Comparison of ENCODE assay signal across 21 cellular contexts in genomic region chr3:69108813-69109212, GRCh38. TPM values are rescaled to one million over a fixed set of nuclear protein-coding genes. Genes with fewer than 3 reads are reported as not detected.
DNase-seq lines count a peak whose midpoint lies in the region; ATAC-seq, FAIRE-seq and TF ChIP-seq lines count a peak whose summit lies in the region.
"Had no signal": no experiment of that assay in that cellular context is flagged by ENCODE, and none has a peak within 500 bp of the region (broad histone marks: within the 10 kb centered on the region; RNA-seq: fewer than 3 reads in every experiment).

No MANE protein-coding gene starts in this region.

- no peak overlapping the region for H3K4me3 Mint-ChIP-seq in CD4-positive, alpha-beta memory T cell
- no peak overlapping the region for H3K4me3 Mint-ChIP-seq in T-cell
- no peak overlapping the region for H3K4me3 Mint-ChIP-seq in naive thymus-derived CD8-positive, alpha-beta T cell
- H3K4me3 Mint-ChIP-seq: CD8-positive, alpha-beta T cell; HFFc6 had no signal

- ATAC-seq in T-cell (replicated peaks in 1 of 4) (no peak), K562 (peak; percentile 58; the same call in 1 of the 3 replicates), HG03571 (IDR thresholded peaks at IDR 0.05; ENCODE audit: unreplicated experiment) (no peak)
- no peak for ATAC-seq in naive thymus-derived CD8-positive, alpha-beta T cell
- ATAC-seq: CD8-positive, alpha-beta T cell; HepG2 had no signal

- no peak for TF ChIP-seq POLR2A in K562 (conservative IDR thresholded peaks at IDR 0.05)

- peak; percentile 11 for FAIRE-seq in K562 (lab: Jason Lieb, UNC)
- FAIRE-seq: D721Med, G401.6, H1, HepG2 had no signal

- H3K9me3 Mint-ChIP-seq in CD4-positive, alpha-beta memory T cell: no peaks in the 10 kb centered on the region
- H3K9me3 Mint-ChIP-seq in T-cell: no peaks in the 10 kb centered on the region
- no peaks in the 10 kb centered on the region for H3K9me3 Mint-ChIP-seq in naive thymus-derived CD8-positive, alpha-beta T cell
- H3K9me3 Mint-ChIP-seq: CD8-positive, alpha-beta T cell; HFFc6 had no signal

- no peaks in the 10 kb centered on the region for H3K9me3 ChIP-seq in CD4-positive, alpha-beta memory T cell (ENCODE audit: control insufficient read depth in 1 of 2, low read length in 2 of 2)
- H3K9me3 ChIP-seq in K562 (replicated peaks; ENCODE audit: control insufficient read depth, insufficient read depth, low read depth, low read length): no peaks in the 10 kb centered on the region

- no peaks in the 10 kb centered on the region for H3K79me2 ChIP-seq in K562 (ENCODE audit: control insufficient read depth, insufficient read depth, low read length)

- no TSS peak for BruUV-seq in K562 (replicated peaks; lab: Mats Ljungman, UMichigan)

- no peak overlapping the region for H3K9ac ChIP-seq in K562 (ENCODE audit: insufficient read depth in 1 of 2, low read depth in 2 of 2, low read length in 2 of 2)

- H4K20me1 ChIP-seq in K562 (replicated peaks; ENCODE audit: control insufficient read depth, insufficient read depth, low read length): no peaks in the 10 kb centered on the region

- POLR2A ChIA-PET in CD4-positive, alpha-beta memory T cell (lab: Charles Lee; ENCODE audit: partially characterized antibody): interaction anchor here (1.2 kb wide), 1 partner anchor 65 kb away, joined by 3 read pairs; no protein-coding TSS in a partner anchor
- POLR2A ChIA-PET in T-cell (lab: Charles Lee) (interaction anchor here in 1 of 2 donors (0.7 kb wide), 1 partner anchor 91 kb away, joined by 3 read pairs; no protein-coding TSS in a partner anchor), K562 (lab: Yijun Ruan, JAX) (interaction anchor here (0.7 to 1.4 kb wide), 2 partner anchors 17 to 26 kb away, joined by 3 to 4 read pairs; no protein-coding TSS in a partner anchor), GM10248 (lab: Yijun Ruan, JAX) (no interaction called here)
- POLR2A ChIA-PET in naive thymus-derived CD8-positive, alpha-beta T cell (lab: Charles Lee): interaction anchor here (1.2 kb wide), 1 partner anchor 9 kb away, joined by 8 read pairs; no protein-coding TSS in a partner anchor

- peaks cover 9% of the 10 kb centered on the region for H3K36me3 ChIP-seq in CD4-positive, alpha-beta memory T cell (ENCODE audit: insufficient read depth, low read length)
- peaks cover 7% of the 10 kb centered on the region; the same call in 1 of the 3 replicates for H3K36me3 ChIP-seq in K562 (ENCODE audit: control insufficient read depth, insufficient read depth, low read length)

- CTCF ChIA-PET in CD4-positive, alpha-beta memory T cell (lab: Charles Lee; ENCODE audit: partially characterized antibody): interaction anchor here (1.0 to 3.3 kb wide), 2 partner anchors 10 to 12 kb away, joined by 4 to 20 read pairs; no protein-coding TSS in a partner anchor
- CTCF ChIA-PET in T-cell (lab: Charles Lee) (interaction anchor here in 1 of 2 donors (1.6 kb wide), 1 partner anchor 14 kb away, joined by 4 read pairs; no protein-coding TSS in a partner anchor), K562 (lab: Yijun Ruan, JAX; ENCODE audit: low intra/inter-chr PET ratio) (no interaction called here), GM10248 (lab: Yijun Ruan, JAX) (interaction anchor here (1.8 to 4.5 kb wide), 2 partner anchors 10 to 11 kb away, joined by 4 to 36 read pairs; no protein-coding TSS in a partner anchor)

- TF ChIP-seq CTCF in K562 (IDR thresholded peaks at IDR 0.05 in 2 of 3, conservative IDR thresholded peaks at IDR 0.05 in 1 of 3; ENCODE audit: insufficient read depth in 2 of 3, low read depth in 1 of 3, low read length in 3 of 3) (no peak), GM10248 (IDR thresholded peaks at IDR 0.05; ENCODE audit: control extremely low read depth, extremely low read depth, low read depth, missing control alignments) (no peak)

- intact Hi-C loops in CD4-positive, alpha-beta memory T cell (cut with micrococcal nuclease): loop anchor here (2.0 kb wide), 1 partner anchor 14 kb away; no protein-coding TSS in a partner anchor
- intact Hi-C loops in K562 (cut with micrococcal nuclease): no loop called here

- H3K27ac Mint-ChIP-seq in CD4-positive, alpha-beta memory T cell: peak overlapping the region in 5 of 7 donors; percentile 10 to 63 (median 43)
- H3K27ac Mint-ChIP-seq in T-cell: peak overlapping the region; percentile 32 to 49
- H3K27ac Mint-ChIP-seq in naive thymus-derived CD8-positive, alpha-beta T cell: peak overlapping the region in 7 of 10 donors; percentile 5 to 69 (median 21)
- H3K27ac Mint-ChIP-seq: CD8-positive, alpha-beta T cell; HFFc6 had no signal

- H3K4me1 Mint-ChIP-seq in CD4-positive, alpha-beta memory T cell: peaks cover 14 to 26% (median 20%) of the 10 kb centered on the region in 4 donors
- peaks cover 18 to 27% (median 22%) of the 10 kb centered on the region in 3 donors for H3K4me1 Mint-ChIP-seq in T-cell
- H3K4me1 Mint-ChIP-seq in naive thymus-derived CD8-positive, alpha-beta T cell: peaks cover 7 to 27% (median 13%) of the 10 kb centered on the region in 4 donors

- peaks cover 15% of the 10 kb centered on the region for H3K4me1 ChIP-seq in CD4-positive, alpha-beta memory T cell (ENCODE audit: insufficient read depth, low read length)
- H3K4me1 ChIP-seq in K562 (replicated peaks in 1 of 2; ENCODE audit: control insufficient read depth in 2 of 2, insufficient read depth in 2 of 2, low read length in 2 of 2): peaks cover 0 to 15% of the 10 kb centered on the region in 2 experiments; a peak in 3 of 5 replicates

- TF ChIP-seq EP300 in K562 (IDR thresholded peaks at IDR 0.05; ENCODE audit: low read length): no peak; the same call in 1 of the 2 replicates

- no peak overlapping the region for H3K4me3 ChIP-seq in CD4-positive, alpha-beta memory T cell (ENCODE audit: low read length in 2 of 2)
- H3K4me3 ChIP-seq in K562: no peak overlapping the region

- H3K36me3 Mint-ChIP-seq in CD4-positive, alpha-beta memory T cell: peaks cover 21 to 24% of the 10 kb centered on the region in 2 donors
- peaks cover 16% of the 10 kb centered on the region for H3K36me3 Mint-ChIP-seq in T-cell
- peaks cover 0 to 27% (median 7%) of the 10 kb centered on the region in 3 donors for H3K36me3 Mint-ChIP-seq in naive thymus-derived CD8-positive, alpha-beta T cell

- H3K4me2 ChIP-seq in K562 (ENCODE audit: insufficient read depth, low read length): no peak overlapping the region

- no peak overlapping the region for H3K27ac ChIP-seq in CD4-positive, alpha-beta memory T cell (ENCODE audit: low read depth, low read length)
- H3K27ac ChIP-seq in K562 (ENCODE audit: extremely low read depth, low read depth, low read length): 0 out of 3 replicates have a peak overlapping the region, but pooled peaks have one; percentile 26

- no peaks in the 10 kb centered on the region for H3K9me1 ChIP-seq in K562 (ENCODE audit: control insufficient read depth, insufficient read depth, low read length)

- no peaks in the 10 kb centered on the region for H3K27me3 Mint-ChIP-seq in CD4-positive, alpha-beta memory T cell
- H3K27me3 Mint-ChIP-seq in T-cell: no peaks in the 10 kb centered on the region
- no peaks in the 10 kb centered on the region for H3K27me3 Mint-ChIP-seq in naive thymus-derived CD8-positive, alpha-beta T cell

- no peaks in the 10 kb centered on the region for H3K27me3 ChIP-seq in CD4-positive, alpha-beta memory T cell (ENCODE audit: insufficient read depth, low read length)
- no peaks in the 10 kb centered on the region for H3K27me3 ChIP-seq in K562 (ENCODE audit: control insufficient read depth in 2 of 2, insufficient read depth in 2 of 2, low read length in 2 of 2)

- WGBS in K562 (ENCODE audit: insufficient coverage, low coverage, missing lambda C conversion rate): 33% methylated on average over 5 of the region's 5 CpGs

- in situ Hi-C loops in K562 (cut with MboI): no loop called here

- no peak for TF ChIP-seq RAD21 in K562 (CRISPR knock-in tag; conservative IDR thresholded peaks at IDR 0.05 in 1 of 2, IDR thresholded peaks at IDR 0.05 in 1 of 2)

- no peak for DNase-seq in CD4-positive, alpha-beta memory T cell
- no peak for DNase-seq in T-cell
- peak in 2 of 4 experiments; percentile 11 to 20 for DNase-seq in K562 (ENCODE audit: extremely low read depth in 1 of 4, low spot score in 3 of 4)
- no peak for DNase-seq in naive thymus-derived CD8-positive, alpha-beta T cell
- no peak for DNase-seq in GM10248 (ENCODE audit: extremely low spot score)
- no peak for DNase-seq in NCI-H82 treated with DMSO at 0.1 percent for 48 hours (lab: John Stamatoyannopoulos, UW; ENCODE audit: unreplicated experiment)
- DNase-seq: ACHN; CD8-positive, alpha-beta T cell; DMS79 treated with DMSO at 0.1 percent for 48 hours; HFFc6; Karpas-422; NCI-H1436; NCI-H2029 treated with DMSO at 0.1 percent for 48 hours; NCI-H524 treated with DMSO at 0.1 percent for 48 hours; RPMI8226 had no signal

- H2AFZ ChIP-seq in K562 (ENCODE audit: low read depth, low read length): peak overlapping the region; percentile 86

RNA-seq across cellular contexts. Expression of gene LMOD3, which starts 13.6 kb away (rescaled TPM):
- total RNA-seq in CD4-positive, alpha-beta memory T cell: not detected
- under 1 TPM; 0.13 to 0.24 TPM for polyA plus RNA-seq in CD4-positive, alpha-beta memory T cell
- not detected for total RNA-seq in T-cell
- total RNA-seq in K562 (2011; cell fraction: chromatin; rRNA removed; ENCODE audit: low replicate concordance): not detected in 2 replicates
- total RNA-seq in K562 (2011; cell fraction: nucleolus; rRNA removed): not detected in 2 replicates
- not detected in 2 replicates for total RNA-seq in K562 (2011; cell fraction: nucleoplasm; rRNA removed)
- total RNA-seq in K562 (2014; rRNA removed): not detected in 2 replicates
- total RNA-seq in K562 (2014; rRNA removed; fragmentation: Illumina TruSeq; extraction: Trizol): not detected in 2 replicates
- not detected in 2 replicates for total RNA-seq in K562 (2015; rRNA removed; fragmentation: Illumina TruSeq; extraction: Trizol)
- total RNA-seq in K562 (2021): not detected in 2 replicates
- polyA plus RNA-seq in K562 (2011; rRNA removed): not detected in 2 replicates
- not detected in 2 replicates for polyA plus RNA-seq in K562 (2011; cell fraction: cytosol; rRNA removed)
- polyA plus RNA-seq in K562 (2011; cell fraction: nucleus; rRNA removed): not detected in 2 replicates
- 0.03 and 0.10 TPM in 2 replicates for polyA plus RNA-seq in K562 (2012)
- polyA plus RNA-seq in K562 (2014; fragmentation: Illumina TruSeq; extraction: Trizol): not detected in 2 replicates
- under 1 TPM in 1 of 2 experiments, not detected in 1; 0.03 TPM for polyA plus RNA-seq in K562 (2014; fragmentation: Nextera tagmentation; extraction: Ambion mirVana)
- polyA plus RNA-seq in K562 (2014; rRNA removed): not detected in 2 replicates
- not detected in 2 replicates for polyA minus RNA-seq in K562 (2011; rRNA and poly(A)+ RNA removed)
- not detected in 2 replicates for polyA minus RNA-seq in K562 (2011; cell fraction: cytosol; rRNA and poly(A)+ RNA removed)
- not detected in 2 replicates for polyA minus RNA-seq in K562 (2011; cell fraction: nucleus; rRNA and poly(A)+ RNA removed)
- not detected for total RNA-seq in naive thymus-derived CD8-positive, alpha-beta T cell
- under 1 TPM in 1 of 3 donors, not detected in 2; 0.06 TPM for polyA plus RNA-seq in naive thymus-derived CD8-positive, alpha-beta T cell
- total RNA-seq: CD8-positive, alpha-beta T cell; H1; HepG2; HFFc6; OCI-LY7 had no signal
- polyA plus RNA-seq: H1, HepG2 had no signal

RNA-seq across cellular contexts. Expression of gene ARL6IP5, which starts 24.1 kb away (rescaled TPM):
- total RNA-seq in CD4-positive, alpha-beta memory T cell: 100 to 1,000 TPM; 147 to 156 TPM
- polyA plus RNA-seq in CD4-positive, alpha-beta memory T cell: 100 to 1,000 TPM; 500 to 953 TPM
- total RNA-seq in T-cell (100 to 1,000 TPM; 106 to 135 (median 127) TPM), K562 (2014; rRNA removed) (11.3 and 11.9 TPM in 2 replicates), K562 (2014; rRNA removed; fragmentation: Illumina TruSeq; extraction: Trizol) (12.7 and 13.0 TPM in 2 replicates), K562 (2015; rRNA removed; fragmentation: Illumina TruSeq; extraction: Trizol) (9.4 and 10.7 TPM in 2 replicates), K562 (2021) (11.5 and 15.2 TPM in 2 replicates)
- total RNA-seq in K562 (2011; cell fraction: chromatin; rRNA removed; ENCODE audit: low replicate concordance): 6.7 and 11.2 TPM in 2 replicates
- total RNA-seq in K562 (2011; cell fraction: nucleolus; rRNA removed): 10.8 TPM in 2 replicates
- 14.4 and 14.6 TPM in 2 replicates for total RNA-seq in K562 (2011; cell fraction: nucleoplasm; rRNA removed)
- polyA plus RNA-seq in K562 (2011; rRNA removed) (21.5 and 22.0 TPM in 2 replicates), K562 (2014; fragmentation: Illumina TruSeq; extraction: Trizol) (16.8 and 20.6 TPM in 2 replicates), K562 (2014; fragmentation: Nextera tagmentation; extraction: Ambion mirVana) (10 to 100 TPM; 51.8 to 54.0 TPM), K562 (2014; rRNA removed) (10.3 and 14.6 TPM in 2 replicates)
- 22.4 and 25.0 TPM in 2 replicates for polyA plus RNA-seq in K562 (2011; cell fraction: cytosol; rRNA removed)
- 3.3 and 6.6 TPM in 2 replicates for polyA plus RNA-seq in K562 (2011; cell fraction: nucleus; rRNA removed)
- polyA plus RNA-seq in K562 (2012): 16.2 and 23.1 TPM in 2 replicates
- 21.9 and 23.0 TPM in 2 replicates for polyA minus RNA-seq in K562 (2011; rRNA and poly(A)+ RNA removed)
- 11.2 and 13.1 TPM in 2 replicates for polyA minus RNA-seq in K562 (2011; cell fraction: cytosol; rRNA and poly(A)+ RNA removed)
- polyA minus RNA-seq in K562 (2011; cell fraction: nucleus; rRNA and poly(A)+ RNA removed): 1.3 and 3.7 TPM in 2 replicates
- total RNA-seq in naive thymus-derived CD8-positive, alpha-beta T cell: 100 to 1,000 TPM; 109 to 111 TPM
- polyA plus RNA-seq in naive thymus-derived CD8-positive, alpha-beta T cell: 100 to 1,000 TPM; 315 to 450 (median 375) TPM

RNA-seq across cellular contexts. Expression of gene UBA3, which starts 28.6 kb away (rescaled TPM):
- 10 to 100 TPM; 81.0 to 81.6 TPM for total RNA-seq in CD4-positive, alpha-beta memory T cell
- polyA plus RNA-seq in CD4-positive, alpha-beta memory T cell: 100 to 1,000 TPM in 1 of 2 donors, 10 to 100 TPM in 1; 60.1 to 105 TPM
- total RNA-seq in T-cell: 10 to 100 TPM; 62.7 to 83.1 (median 73.2) TPM
- 34.9 and 77.4 TPM in 2 replicates for total RNA-seq in K562 (2011; cell fraction: chromatin; rRNA removed; ENCODE audit: low replicate concordance)
- total RNA-seq in K562 (2011; cell fraction: nucleolus; rRNA removed): 20.9 and 22.8 TPM in 2 replicates
- total RNA-seq in K562 (2011; cell fraction: nucleoplasm; rRNA removed): 42.0 and 48.9 TPM in 2 replicates
- total RNA-seq in K562 (2014; rRNA removed): 23.2 and 28.9 TPM in 2 replicates
- 35.4 and 40.9 TPM in 2 replicates for total RNA-seq in K562 (2014; rRNA removed; fragmentation: Illumina TruSeq; extraction: Trizol)
- total RNA-seq in K562 (2015; rRNA removed; fragmentation: Illumina TruSeq; extraction: Trizol): 33.9 and 38.6 TPM in 2 replicates
- total RNA-seq in K562 (2021): 31.2 and 33.8 TPM in 2 replicates
- 42.5 and 58.2 TPM in 2 replicates for polyA plus RNA-seq in K562 (2011; rRNA removed)
- polyA plus RNA-seq in K562 (2011; cell fraction: cytosol; rRNA removed): 11.9 and 19.8 TPM in 2 replicates
- polyA plus RNA-seq in K562 (2011; cell fraction: nucleus; rRNA removed): 37.5 and 53.9 TPM in 2 replicates
- polyA plus RNA-seq in K562 (2012): 28.0 and 29.6 TPM in 2 replicates
- 30.7 and 45.2 TPM in 2 replicates for polyA plus RNA-seq in K562 (2014; fragmentation: Illumina TruSeq; extraction: Trizol)
- 10 to 100 TPM; 58.3 to 80.0 TPM for polyA plus RNA-seq in K562 (2014; fragmentation: Nextera tagmentation; extraction: Ambion mirVana)
- polyA plus RNA-seq in K562 (2014; rRNA removed): 36.7 and 42.0 TPM in 2 replicates
- 28.8 and 29.4 TPM in 2 replicates for polyA minus RNA-seq in K562 (2011; rRNA and poly(A)+ RNA removed)
- polyA minus RNA-seq in K562 (2011; cell fraction: cytosol; rRNA and poly(A)+ RNA removed): 9.5 and 9.9 TPM in 2 replicates
- 24.2 and 38.8 TPM in 2 replicates for polyA minus RNA-seq in K562 (2011; cell fraction: nucleus; rRNA and poly(A)+ RNA removed)
- total RNA-seq in naive thymus-derived CD8-positive, alpha-beta T cell: 10 to 100 TPM; 71.8 to 80.1 TPM
- 10 to 100 TPM; 35.1 to 49.1 (median 45.5) TPM for polyA plus RNA-seq in naive thymus-derived CD8-positive, alpha-beta T cell

RNA-seq across cellular contexts. Expression of gene TMF1, which starts 56.7 kb away (rescaled TPM):
- 10 to 100 TPM; 58.5 to 61.0 TPM for total RNA-seq in CD4-positive, alpha-beta memory T cell
- polyA plus RNA-seq in CD4-positive, alpha-beta memory T cell: 10 to 100 TPM; 42.8 to 43.2 TPM
- total RNA-seq in T-cell: 10 to 100 TPM; 39.9 to 80.4 (median 46.1) TPM
- 20.0 and 109 TPM in 2 replicates for total RNA-seq in K562 (2011; cell fraction: chromatin; rRNA removed; ENCODE audit: low replicate concordance)
- total RNA-seq in K562 (2011; cell fraction: nucleolus; rRNA removed): 13.7 and 18.2 TPM in 2 replicates
- total RNA-seq in K562 (2011; cell fraction: nucleoplasm; rRNA removed): 20.6 and 33.0 TPM in 2 replicates
- 7.1 and 9.5 TPM in 2 replicates for total RNA-seq in K562 (2014; rRNA removed)
- total RNA-seq in K562 (2014; rRNA removed; fragmentation: Illumina TruSeq; extraction: Trizol): 13.9 and 18.6 TPM in 2 replicates
- 11.2 and 13.7 TPM in 2 replicates for total RNA-seq in K562 (2015; rRNA removed; fragmentation: Illumina TruSeq; extraction: Trizol)
- 10.9 and 12.3 TPM in 2 replicates for total RNA-seq in K562 (2021)
- polyA plus RNA-seq in K562 (2011; rRNA removed): 11.3 and 11.8 TPM in 2 replicates
- 2.1 and 3.2 TPM in 2 replicates for polyA plus RNA-seq in K562 (2011; cell fraction: cytosol; rRNA removed)
- 9.1 and 10.1 TPM in 2 replicates for polyA plus RNA-seq in K562 (2011; cell fraction: nucleus; rRNA removed)
- polyA plus RNA-seq in K562 (2012): 6.7 and 10.2 TPM in 2 replicates
- 8.9 and 10.3 TPM in 2 replicates for polyA plus RNA-seq in K562 (2014; fragmentation: Illumina TruSeq; extraction: Trizol)
- 1 to 10 TPM; 3.1 to 3.7 TPM for polyA plus RNA-seq in K562 (2014; fragmentation: Nextera tagmentation; extraction: Ambion mirVana)
- polyA plus RNA-seq in K562 (2014; rRNA removed): 6.2 and 7.2 TPM in 2 replicates
- polyA minus RNA-seq in K562 (2011; rRNA and poly(A)+ RNA removed): 23.0 and 37.6 TPM in 2 replicates
- polyA minus RNA-seq in K562 (2011; cell fraction: cytosol; rRNA and poly(A)+ RNA removed): 9.6 and 10.0 TPM in 2 replicates
- polyA minus RNA-seq in K562 (2011; cell fraction: nucleus; rRNA and poly(A)+ RNA removed): 13.1 and 18.0 TPM in 2 replicates
- total RNA-seq in naive thymus-derived CD8-positive, alpha-beta T cell: 10 to 100 TPM; 38.5 to 43.7 TPM
- polyA plus RNA-seq in naive thymus-derived CD8-positive, alpha-beta T cell: 10 to 100 TPM; 28.0 to 34.7 (median 34.6) TPM

Comparison
In these comparisons a context has a peak if more than half of its experiments do, and no peak if none do; other contexts are left out.
1. RNA of gene ARL6IP5, which starts 24.1 kb away (total RNA-seq): 147 to 156 TPM in CD4-positive, alpha-beta memory T cell, 106 to 135 TPM in T-cell and 109 to 111 TPM in naive thymus-derived CD8-positive, alpha-beta T cell; 6.7 to 15.2 TPM in K562; every median in the first group is over 4 times any median in the second.
2. Peak in every context shown above with its lines, with median percentiles within 50 percentile points of each other: H3K27ac Mint-ChIP-seq.